Comparison of ENCODE assay signal across 22 cellular contexts in the genomic region with DNA sequence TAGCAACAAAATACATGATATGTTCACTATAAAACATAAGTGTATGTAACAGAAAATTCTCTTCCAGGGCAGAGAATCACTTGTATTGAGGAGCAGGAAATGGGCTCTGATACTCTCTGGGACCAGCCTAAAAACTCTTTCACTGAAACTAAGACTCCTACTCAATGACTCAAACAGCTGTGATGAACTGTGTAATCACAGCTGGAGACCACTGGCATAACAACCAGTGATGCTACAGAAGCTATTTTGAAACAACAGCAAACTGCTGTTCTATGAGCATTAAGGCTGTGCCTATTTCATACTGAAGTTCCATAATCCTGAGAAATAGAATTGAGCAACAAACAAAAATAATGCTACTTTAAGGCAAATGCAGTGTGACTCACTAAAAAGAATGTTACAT.
A peak's percentile ranks its signal among the peaks of the same experiment; 100 is the strongest.
DNase-seq lines count a peak whose midpoint lies in the region; ATAC-seq and TF ChIP-seq lines count a peak whose summit lies in the region.
"Had no signal": no experiment of that assay in that cellular context is flagged by ENCODE, and none has a peak within 500 bp of the region (broad histone marks: within the 10 kb centered on the region; RNA-seq: fewer than 3 reads in every experiment).

No MANE protein-coding gene starts in this region.

- H4K20me1 ChIP-seq in PC-3 (ENCODE audit: low read length), result no peaks in the 10 kb centered on the region

- CTCF ChIA-PET in PC-3 (lab: Charles Lee), result no interaction called here

- H3K36me3 ChIP-seq in PC-3 (ENCODE audit: low read depth, low read length), result no peaks in the 10 kb centered on the region
- H3K36me3 ChIP-seq: left ventricle myocardium inferior, upper lobe of right lung had no signal

- no peaks in the 10 kb centered on the region for H3F3A ChIP-seq in PC-3 (ENCODE audit: low read length, unreplicated experiment)

- no peak overlapping the region for H2AFZ ChIP-seq in PC-3 (ENCODE audit: low read length)
- H2AFZ ChIP-seq: GM23338 had no signal

- H3K9ac ChIP-seq in PC-3 (ENCODE audit: low read length), result no peak overlapping the region
- H3K9ac ChIP-seq: SK-N-SH had no signal

- no peaks in the 10 kb centered on the region for H3K79me2 ChIP-seq in PC-3 (ENCODE audit: low read length)

- intact Hi-C loops in PC-3 (cut with micrococcal nuclease), result no loop called here

- no peak for ATAC-seq in PC-3
- no peak for ATAC-seq in GM21528 (IDR thresholded peaks at IDR 0.05; ENCODE audit: low FRiP score, unreplicated experiment)
- ATAC-seq: activated T-cell treated with anti-CD3 and anti-CD28 coated beads, Interleukin-2, amount 50 U/mL, for 72 hours; GM23338; natural killer cell; upper lobe of right lung had no signal

- no TSS peak for BruUV-seq in PC-3 (replicated peaks; lab: Mats Ljungman, UMichigan)

- no peaks in the 10 kb centered on the region for H3K4me1 ChIP-seq in PC-3 (ENCODE audit: insufficient read depth, low read length)
- H3K4me1 ChIP-seq: left ventricle myocardium inferior, upper lobe of right lung had no signal

- TF ChIP-seq CTCF in PC-3 (conservative IDR thresholded peaks at IDR 0.05; ENCODE audit: low read depth, low read length) (no peak), choroid plexus epithelial cell (conservative IDR thresholded peaks at IDR 0.05; ENCODE audit: low read depth, low read length) (no peak)

- POLR2A ChIA-PET in PC-3 (lab: Charles Lee; ENCODE audit: unreplicated experiment), result no interaction called here

- no peak overlapping the region for H3K27ac ChIP-seq in PC-3 (ENCODE audit: low read length)
- H3K27ac ChIP-seq: left ventricle myocardium inferior, RWPE1, upper lobe of right lung, VCaP had no signal

- DNase-seq in ELR (ENCODE audit: low read depth) (peak; percentile 13), PC-3 (peak; percentile 7), choroid plexus epithelial cell (ENCODE audit: low read depth) (peak; percentile 87), iris pigment epithelial cell (ENCODE audit: low read depth) (peak; percentile 15), NCI-H1092 treated with DMSO at 0.1 percent for 48 hours (lab: John Stamatoyannopoulos, UW) (no peak), NCI-H526 treated with DMSO at 0.1 percent for 48 hours (lab: John Stamatoyannopoulos, UW) (no peak)
- DNase-seq: activated CD4-positive, alpha-beta T cell treated with anti-CD3 and anti-CD28 coated beads for 48 hours; activated naive CD4-positive, alpha-beta T cell treated with anti-CD3 and anti-CD28 coated beads, Interleukin-2, amount 10 ng/mL, durations not matched to agents 7 days and 5 days; activated T-cell treated with anti-CD3 and anti-CD28 coated beads, Interleukin-2, amount 50 U/mL, for 72 hours; left ventricle myocardium inferior; midbrain; natural killer cell; NCI-H187; NCI-H524 treated with DMSO at 0.1 percent for 48 hours; SK-N-SH; small intestine; stimulated activated CD4-positive, alpha-beta T cell treated with anti-CD3 and anti-CD28 coated beads, Interleukin-2, amount 100 ng/mL, for 24 hours; upper lobe of right lung had no signal

- no peaks in the 10 kb centered on the region for H3K9me2 ChIP-seq in PC-3 (replicated peaks; ENCODE audit: low read length)
- H3K9me2 ChIP-seq: SK-N-SH had no signal

- H3K4me3 ChIP-seq in PC-3 (ENCODE audit: low read length) (no peak overlapping the region), choroid plexus epithelial cell (ENCODE audit: low read depth, low read length) (no peak overlapping the region)
- H3K4me3 ChIP-seq: GM23338, left ventricle myocardium inferior, upper lobe of right lung had no signal

- no peak overlapping the region for H3K4me2 ChIP-seq in PC-3 (ENCODE audit: low read length)
- H3K4me2 ChIP-seq: GM23338, SK-N-SH had no signal

- H3K27me3 ChIP-seq in PC-3 (ENCODE audit: low read length), result no peaks in the 10 kb centered on the region
- H3K27me3 ChIP-seq: upper lobe of right lung had no signal

- no peaks in the 10 kb centered on the region for H3K9me3 ChIP-seq in PC-3 (ENCODE audit: low read length)
- H3K9me3 ChIP-seq: left ventricle myocardium inferior, SK-N-SH, upper lobe of right lung had no signal

Comparison
In these comparisons a context has a peak if more than half of its experiments do, and no peak if none do; other contexts are left out.
1. DNase-seq: peak in ELR (single experiment), PC-3 (single experiment), choroid plexus epithelial cell (single experiment) and iris pigment epithelial cell (single experiment); none in NCI-H1092 treated with DMSO at 0.1 percent for 48 hours (single experiment) and NCI-H526 treated with DMSO at 0.1 percent for 48 hours (single experiment).